In genomic region chr12:104167519-104168458, GRCh38 we compare ENCODE assay signal across 25 cellular contexts.
"Had no signal": no experiment of that assay in that cellular context is flagged by ENCODE, and none has a peak within 500 bp of the region (broad histone marks: within the 10 kb centered on the region; RNA-seq: fewer than 3 reads in every experiment).

No MANE protein-coding gene starts in this region.

- H3K9me3 ChIP-seq: ascending aorta, Peyer's patch, SJCRH30, SK-N-SH had no signal

- H3K4me1 ChIP-seq: ascending aorta, Peyer's patch, SJCRH30 had no signal

- H3K27me3 ChIP-seq: ascending aorta, Peyer's patch, SJCRH30 had no signal

- H3K36me3 ChIP-seq: ascending aorta, Peyer's patch, SJCRH30 had no signal

- DNase-seq: activated B cell treated with CpG ODN at 0.5 μM for 24 hours; activated CD4-positive, alpha-beta T cell treated with anti-CD3 and anti-CD28 coated beads for 1 hour; activated CD4-positive, alpha-beta T cell treated with anti-CD3 and anti-CD28 coated beads, Interleukin-2, amount 10 ng/mL, durations not matched to agents 24 days and 14 days; activated CD4-positive, alpha-beta T cell treated with anti-CD3 and anti-CD28 coated beads, Interleukin-2, amount 50 U/mL, for 48 hours; activated CD8-positive, alpha-beta memory T cell treated with anti-CD3 and anti-CD28 coated beads, Interleukin-2, amount 10 ng/mL, durations not matched to agents 7 days and 5 days; activated effector memory CD4-positive, alpha-beta T cell treated with Interleukin-2 at 50 U/mL for 16 hours; activated naive CD4-positive, alpha-beta T cell; activated T-cell treated with anti-CD3 and anti-CD28 coated beads, Interleukin-2, amount 50 U/mL, for 24 hours; amniotic stem cell; Karpas-422; NCI-H1048; NCI-H1694; NCI-H2029; NCI-H446 treated with DMSO at 0.1 percent for 48 hours; NCI-H524 treated with DMSO at 0.1 percent for 48 hours; NK-92 treated with Interleukin-12 subunit alpha and Interleukin-12 subunit beta, amount 100 ng/mL, for 24 hours; Peyer's patch; Right ventricle myocardium superior; SJCRH30; SK-N-SH; T-helper 17 cell; T1000 had no signal

- H3K27ac ChIP-seq: ascending aorta, Peyer's patch, RWPE1, SJCRH30 had no signal

- H3K4me2 ChIP-seq: SK-N-SH had no signal

- ATAC-seq: activated CD8-positive, alpha-beta memory T cell treated with anti-CD3 and anti-CD28 coated beads, Interleukin-2, amount 10 ng/mL, durations not matched to agents 7 days and 5 days; K562; T-helper 17 cell had no signal

- H3K4me3 ChIP-seq: ascending aorta, K562, Peyer's patch, SJCRH30 had no signal

- H3K9ac ChIP-seq: SK-N-SH had no signal
